ENCODE assay signal across 22 cellular contexts in genomic region chr9:103839197-103839596, GRCh38.
"Had no signal": no experiment of that assay in that cellular context is flagged by ENCODE, and none has a peak within 500 bp of the region (broad histone marks: within the 10 kb centered on the region; RNA-seq: fewer than 3 reads in every experiment).

No MANE protein-coding gene starts in this region.

- ATAC-seq: activated CD4-positive, CD25-positive, alpha-beta regulatory T cell treated with anti-CD3 and anti-CD28 coated beads, Interleukin-2, amount 50 U/mL, for 24 hours; activated CD8-positive, alpha-beta T cell treated with anti-CD3 and anti-CD28 coated beads for 36 hours; activated T-cell treated with anti-CD3 and anti-CD28 coated beads, Interleukin-2, amount 50 U/mL, for 4 hours; gastroesophageal sphincter; heart right ventricle; T-helper 17 cell had no signal

- DNase-seq: activated B cell treated with CpG ODN at 0.5 μM for 24 hours; activated CD4-positive, alpha-beta T cell treated with anti-CD3 and anti-CD28 coated beads for 48 hours; activated CD4-positive, alpha-beta T cell treated with anti-CD3 and anti-CD28 coated beads, Interleukin-2, amount 50 U/mL, for 1 hour; activated CD4-positive, alpha-beta T cell treated with anti-CD3 and anti-CD28 coated beads, Interleukin-2, amount 50 U/mL, for 48 hours; activated CD8-positive, alpha-beta memory T cell treated with anti-CD3 and anti-CD28 coated beads for 24 hours; activated CD8-positive, alpha-beta T cell treated with anti-CD3 and anti-CD28 coated beads for 36 hours; activated gamma-delta T cell; activated naive CD4-positive, alpha-beta T cell; activated naive CD4-positive, alpha-beta T cell treated with anti-CD3 and anti-CD28 coated beads, Interleukin-2, amount 10 ng/mL, durations not matched to agents 7 days and 5 days; activated T-cell treated with anti-CD3 and anti-CD28 coated beads, Interleukin-2, amount 50 U/mL, for 4 hours; central memory CD4-positive, alpha-beta T cell; cerebellar nuclear complex; colonic mucosa; effector CD8-positive, alpha-beta T cell; esophagus squamous epithelium; foreskin melanocyte; heart right ventricle; T-helper 17 cell; T1000; WERI-Rb-1 had no signal
